Comparison of ENCODE assay signal across 17 cellular contexts in genomic region chr14:105063041-105063440, GRCh38. TPM values are rescaled to one million over a fixed set of nuclear protein-coding genes. Genes with fewer than 3 reads are reported as not detected.
DNase-seq lines count a peak whose midpoint lies in the region; ATAC-seq and TF ChIP-seq lines count a peak whose summit lies in the region.
"Had no signal": no experiment of that assay in that cellular context is flagged by ENCODE, and none has a peak within 500 bp of the region (broad histone marks: within the 10 kb centered on the region; RNA-seq: fewer than 3 reads in every experiment).

No MANE protein-coding gene starts in this region.

- H3K27me3 Mint-ChIP-seq in activated CD4-positive, alpha-beta T cell treated with anti-CD3 and anti-CD28 coated beads, Interleukin-2, amount 10 ng/mL, durations not matched to agents 24 days and 14 days: no peaks in the 10 kb centered on the region
- H3K27me3 Mint-ChIP-seq in activated T-helper 2 cell treated with anti-CD3 and anti-CD28 coated beads, Interferon-gamma antibody, Interleukin-2, Interleukin-4, amounts not matched to agents 10 μg/mL and 5 μg/mL and 100 μg/mL, durations not matched to agents 14 hours and 24 hours and 36 hours (ENCODE audit: low read depth): no peaks in the 10 kb centered on the region

- intact Hi-C loops in activated CD4-positive, alpha-beta T cell treated with anti-CD3 and anti-CD28 coated beads, Interleukin-2, amount 10 ng/mL, durations not matched to agents 24 days and 14 days (cut with micrococcal nuclease): loop anchor here (10.0 kb wide), 1 partner anchor 232 kb away; no protein-coding TSS in a partner anchor
- intact Hi-C loops in activated T-helper 2 cell treated with anti-CD3 and anti-CD28 coated beads, Interferon-gamma antibody, Interleukin-2, Interleukin-4, amounts not matched to agents 10 μg/mL and 5 μg/mL and 100 μg/mL, durations not matched to agents 14 hours and 24 hours and 36 hours (cut with micrococcal nuclease): loop anchor here (10.0 kb wide), 1 partner anchor 232 kb away; no protein-coding TSS in a partner anchor

- H3K4me1 ChIP-seq in neutrophil (ENCODE audit: control insufficient read depth in 1 of 2, insufficient read depth in 1 of 2, low read depth in 1 of 2, low read length in 1 of 2): peaks cover 97 to 99% of the 10 kb centered on the region in 2 experiments

- no peak for DNase-seq in activated CD4-positive, alpha-beta T cell treated with anti-CD3 and anti-CD28 coated beads, Interleukin-2, amount 10 ng/mL, durations not matched to agents 24 days and 14 days
- no peak for DNase-seq in activated CD4-positive, alpha-beta T cell treated with anti-CD3 and anti-CD28 coated beads, Interleukin-2, amount 50 U/mL, for 1 hour
- no peak for DNase-seq in activated T-helper 2 cell treated with anti-CD3 and anti-CD28 coated beads, Interferon-gamma antibody, Interleukin-2, Interleukin-4, amounts not matched to agents 10 μg/mL and 5 μg/mL and 100 μg/mL, durations not matched to agents 14 hours and 24 hours and 36 hours (ENCODE audit: low spot score)
- DNase-seq in GOT3 (lab: John Stamatoyannopoulos, UW) (no peak), NCI-H1105 (lab: John Stamatoyannopoulos, UW) (no peak)
- DNase-seq: activated CD4-positive, alpha-beta T cell treated with anti-CD3 and anti-CD28 coated beads, Interleukin-2, amount 50 U/mL, for 48 hours; amniotic stem cell; NCI-H1694; NCI-H524; PC-9; stimulated activated CD4-positive, alpha-beta T cell treated with anti-CD3 and anti-CD28 coated beads, Interleukin-4, amount 100 ng/mL, for 24 hours had no signal

- peaks cover 17% of the 10 kb centered on the region for H3K36me3 Mint-ChIP-seq in activated CD4-positive, alpha-beta T cell treated with anti-CD3 and anti-CD28 coated beads, Interleukin-2, amount 10 ng/mL, durations not matched to agents 24 days and 14 days (ENCODE audit: low read depth)
- H3K36me3 Mint-ChIP-seq in activated T-helper 2 cell treated with anti-CD3 and anti-CD28 coated beads, Interferon-gamma antibody, Interleukin-2, Interleukin-4, amounts not matched to agents 10 μg/mL and 5 μg/mL and 100 μg/mL, durations not matched to agents 14 hours and 24 hours and 36 hours (ENCODE audit: low read depth): peaks cover 29% of the 10 kb centered on the region

- no peaks in the 10 kb centered on the region for H3K9me3 Mint-ChIP-seq in activated CD4-positive, alpha-beta T cell treated with anti-CD3 and anti-CD28 coated beads, Interleukin-2, amount 10 ng/mL, durations not matched to agents 24 days and 14 days
- no peaks in the 10 kb centered on the region for H3K9me3 Mint-ChIP-seq in activated T-helper 2 cell treated with anti-CD3 and anti-CD28 coated beads, Interferon-gamma antibody, Interleukin-2, Interleukin-4, amounts not matched to agents 10 μg/mL and 5 μg/mL and 100 μg/mL, durations not matched to agents 14 hours and 24 hours and 36 hours

- no peak for TF ChIP-seq CTCF in neutrophil (IDR thresholded peaks at IDR 0.05)

- peak overlapping the region; percentile 87 for H3K27ac Mint-ChIP-seq in activated CD4-positive, alpha-beta T cell treated with anti-CD3 and anti-CD28 coated beads, Interleukin-2, amount 10 ng/mL, durations not matched to agents 24 days and 14 days
- peak overlapping the region; percentile 77 for H3K27ac Mint-ChIP-seq in activated T-helper 2 cell treated with anti-CD3 and anti-CD28 coated beads, Interferon-gamma antibody, Interleukin-2, Interleukin-4, amounts not matched to agents 10 μg/mL and 5 μg/mL and 100 μg/mL, durations not matched to agents 14 hours and 24 hours and 36 hours

- H3K4me3 ChIP-seq in GM08714 (ENCODE audit: low read length) (peak overlapping the region; percentile 56), neutrophil (ENCODE audit: low read depth in 1 of 2, low read length in 1 of 2) (peak overlapping the region; percentile 85 to 97)
- H3K4me3 ChIP-seq: PC-9 had no signal

- H3K4me3 Mint-ChIP-seq in activated CD4-positive, alpha-beta T cell treated with anti-CD3 and anti-CD28 coated beads, Interleukin-2, amount 10 ng/mL, durations not matched to agents 24 days and 14 days: peak overlapping the region; percentile 92
- peak overlapping the region; percentile 87 for H3K4me3 Mint-ChIP-seq in activated T-helper 2 cell treated with anti-CD3 and anti-CD28 coated beads, Interferon-gamma antibody, Interleukin-2, Interleukin-4, amounts not matched to agents 10 μg/mL and 5 μg/mL and 100 μg/mL, durations not matched to agents 14 hours and 24 hours and 36 hours (ENCODE audit: low read depth)

- H3K36me3 ChIP-seq in neutrophil: no peaks in the 10 kb centered on the region
- H3K36me3 ChIP-seq: left lung had no signal

- ATAC-seq in GM21447 (IDR thresholded peaks at IDR 0.05; ENCODE audit: unreplicated experiment): no peak
- ATAC-seq: esophagus mucosa, left lung, sciatic nerve had no signal

- H3K4me1 Mint-ChIP-seq in activated CD4-positive, alpha-beta T cell treated with anti-CD3 and anti-CD28 coated beads, Interleukin-2, amount 10 ng/mL, durations not matched to agents 24 days and 14 days: peaks cover 67% of the 10 kb centered on the region
- peaks cover 54% of the 10 kb centered on the region for H3K4me1 Mint-ChIP-seq in activated T-helper 2 cell treated with anti-CD3 and anti-CD28 coated beads, Interferon-gamma antibody, Interleukin-2, Interleukin-4, amounts not matched to agents 10 μg/mL and 5 μg/mL and 100 μg/mL, durations not matched to agents 14 hours and 24 hours and 36 hours (ENCODE audit: low read depth)

- peak overlapping the region; percentile 98 for H3K27ac ChIP-seq in neutrophil
- H3K27ac ChIP-seq: PC-9 had no signal

- H3K9me3 ChIP-seq in neutrophil: no peaks in the 10 kb centered on the region
- H3K9me3 ChIP-seq: left lung had no signal

- no peaks in the 10 kb centered on the region for H3K27me3 ChIP-seq in neutrophil

RNA-seq across cellular contexts. Expression of gene GPR132, which starts 2.2 kb away (rescaled TPM):
- 25.8 and 31.5 TPM in 2 replicates for total RNA-seq in activated CD4-positive, alpha-beta T cell treated with anti-CD3 and anti-CD28 coated beads, Interleukin-2, amount 10 ng/mL, durations not matched to agents 24 days and 14 days
- total RNA-seq in activated T-helper 2 cell treated with anti-CD3 and anti-CD28 coated beads, Interferon-gamma antibody, Interleukin-2, Interleukin-4, amounts not matched to agents 10 μg/mL and 5 μg/mL and 100 μg/mL, durations not matched to agents 14 hours and 24 hours and 36 hours: 27.1 and 29.8 TPM in 2 replicates
- total RNA-seq: PC-9 had no signal

RNA-seq across cellular contexts. Expression of gene CDCA4, which starts 42.2 kb away (rescaled TPM):
- total RNA-seq in activated CD4-positive, alpha-beta T cell treated with anti-CD3 and anti-CD28 coated beads, Interleukin-2, amount 10 ng/mL, durations not matched to agents 24 days and 14 days: 64.6 and 66.3 TPM in 2 replicates
- total RNA-seq in activated T-helper 2 cell treated with anti-CD3 and anti-CD28 coated beads, Interferon-gamma antibody, Interleukin-2, Interleukin-4, amounts not matched to agents 10 μg/mL and 5 μg/mL and 100 μg/mL, durations not matched to agents 14 hours and 24 hours and 36 hours: 47.7 and 49.6 TPM in 2 replicates
